Comparison of ENCODE assay signal across 12 cellular contexts in genomic region chr6:63816979-63817436, GRCh38.
A peak's percentile ranks its signal among the peaks of the same experiment; 100 is the strongest.
DNase-seq lines count a peak whose midpoint lies in the region; ATAC-seq and TF ChIP-seq lines count a peak whose summit lies in the region.
"Had no signal": no experiment of that assay in that cellular context is flagged by ENCODE, and none has a peak within 500 bp of the region (broad histone marks: within the 10 kb centered on the region; RNA-seq: fewer than 3 reads in every experiment).

No MANE protein-coding gene starts in this region.

- intact Hi-C loops in Right ventricle myocardium inferior (cut with DNase I): no loop called here

- DNase-seq in cardiac muscle cell (ENCODE audit: low read depth in 1 of 2, low spot score in 1 of 2) (peak; percentile 27 to 55), Right ventricle myocardium inferior (ENCODE audit: missing footprints) (no peak), NCI-H748 (lab: John Stamatoyannopoulos, UW; ENCODE audit: unreplicated experiment) (peak; percentile 59), fibroblast of villous mesenchyme (ENCODE audit: low read depth) (peak; percentile 33), HUDEP-2 (lab: John Stamatoyannopoulos, UW; ENCODE audit: unreplicated experiment in 76 of 76) (no peak)
- no peak for DNase-seq in activated CD4-positive, alpha-beta T cell treated with anti-CD3 and anti-CD28 coated beads, Interleukin-2, amount 50 U/mL, for 1 hour
- DNase-seq: CD8-positive, alpha-beta T cell; NCI-H510A treated with DMSO at 0.1 percent for 48 hours; pancreas; stomach had no signal

- H3K4me3 ChIP-seq in cardiac muscle cell: no peak overlapping the region
- H3K4me3 ChIP-seq in fibroblast of villous mesenchyme (ENCODE audit: low read depth, low read length): no peak overlapping the region
- H3K4me3 ChIP-seq: pancreas, stomach had no signal

- H3K27ac ChIP-seq in cardiac muscle cell: no peak overlapping the region
- H3K27ac ChIP-seq: pancreas, stomach had no signal

- no peaks in the 10 kb centered on the region for H3K36me3 ChIP-seq in cardiac muscle cell
- H3K36me3 ChIP-seq: pancreas, stomach had no signal

- no peaks in the 10 kb centered on the region for H3K27me3 ChIP-seq in cardiac muscle cell
- H3K27me3 ChIP-seq: pancreas, stomach had no signal

- TF ChIP-seq CTCF in cardiac muscle cell (IDR thresholded peaks at IDR 0.05; ENCODE audit: low read depth, low read length) (peak; percentile 50), fibroblast of villous mesenchyme (IDR thresholded peaks at IDR 0.05; ENCODE audit: insufficient read depth, low read depth, low read length) (peak; percentile 44)

- no peaks in the 10 kb centered on the region for H3K4me1 ChIP-seq in cardiac muscle cell (ENCODE audit: low read depth)
- H3K4me1 ChIP-seq: pancreas had no signal

- no peak for ATAC-seq in Right ventricle myocardium inferior
- no peak for ATAC-seq in HG02840 (IDR thresholded peaks at IDR 0.05; ENCODE audit: low FRiP score, unreplicated experiment)
- no peak for ATAC-seq in GM19035 (IDR thresholded peaks at IDR 0.05; ENCODE audit: unreplicated experiment)
- ATAC-seq: CD8-positive, alpha-beta T cell had no signal

- no peaks in the 10 kb centered on the region for H3K9me3 ChIP-seq in cardiac muscle cell (ENCODE audit: low read depth)
- H3K9me3 ChIP-seq: pancreas, stomach had no signal

Comparison
In these comparisons a context has a peak if more than half of its experiments do, and no peak if none do; other contexts are left out.
1. DNase-seq: peak in cardiac muscle cell (2 of 2), NCI-H748 (single experiment) and fibroblast of villous mesenchyme (single experiment); none in Right ventricle myocardium inferior (single experiment), HUDEP-2 (0 of 76) and activated CD4-positive, alpha-beta T cell treated with anti-CD3 and anti-CD28 coated beads, Interleukin-2, amount 50 U/mL, for 1 hour (single experiment).